ENCODE assay signal across 1 cellular context in the genomic region with DNA sequence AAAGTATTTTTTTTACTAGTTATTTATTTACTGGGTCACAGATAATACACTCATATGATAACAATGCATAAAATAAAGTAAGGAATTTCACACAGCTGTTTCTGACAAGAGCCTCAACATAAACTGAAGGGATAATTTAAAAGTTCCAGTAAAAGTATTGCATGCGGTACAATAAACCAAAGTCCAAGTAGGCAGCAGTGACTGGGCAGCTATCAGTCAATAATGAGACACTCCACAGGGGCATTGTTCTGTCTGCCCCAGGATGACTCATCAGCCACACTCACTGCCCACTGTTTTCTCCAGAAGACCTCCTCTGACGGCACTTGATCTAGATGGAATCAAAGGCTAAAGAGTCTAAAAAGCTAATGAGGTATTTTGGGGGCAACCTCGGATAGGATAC.
TF ChIP-seq lines count a peak whose summit lies in the region.

No MANE protein-coding gene starts in this region.

TF ChIP-seq in K562, 482 proteins besides CTCF, POLR2A, EP300 and RAD21 (continued from another document and continues in another):
- TF ChIP-seq ESRRB (CRISPR knock-in tag; IDR thresholded peaks at IDR 0.05; ENCODE audit: borderline replicate concordance) (no peak), KLF16 (IDR thresholded peaks at IDR 0.05) (no peak), KLF6 (CRISPR knock-in tag; IDR thresholded peaks at IDR 0.05; ENCODE audit: borderline replicate concordance) (no peak), TCF7 (IDR thresholded peaks at IDR 0.05; ENCODE audit: borderline replicate concordance) (no peak), C11orf30 (IDR thresholded peaks at IDR 0.05; ENCODE audit: low read depth) (peak; percentile 9; the same call in 1 of the 2 replicates), ZNF121 (CRISPR knock-in tag; conservative IDR thresholded peaks at IDR 0.05) (no peak), OTX1 (CRISPR knock-in tag; IDR thresholded peaks at IDR 0.05) (no peak), TAF9B (IDR thresholded peaks at IDR 0.05; ENCODE audit: partially characterized antibody) (no peak), GTF2A2 (tag; IDR thresholded peaks at IDR 0.05) (no peak), ZFX (CRISPR knock-in tag; IDR thresholded peaks at IDR 0.05) (no peak), CREM (IDR thresholded peaks at IDR 0.05; ENCODE audit: low read depth) (peak; percentile 19; the same call in 1 of the 2 replicates), SRSF3 (IDR thresholded peaks at IDR 0.05; ENCODE audit: insufficient read depth, low read length) (no peak), HLTF (IDR thresholded peaks at IDR 0.05) (no peak), ZNF584 (CRISPR knock-in tag; IDR thresholded peaks at IDR 0.05; ENCODE audit: low read depth) (peak; percentile 53; the same call in 1 of the 2 replicates), ZNF212 (CRISPR knock-in tag; IDR thresholded peaks at IDR 0.05) (no peak), SAP30 (IDR thresholded peaks at IDR 0.05; ENCODE audit: borderline replicate concordance, insufficient read depth, low read depth, low read length, poor library complexity, severe bottlenecking) (no peak), BDP1 (IDR thresholded peaks at IDR 0.05; ENCODE audit: insufficient read depth, insufficient read length) (no peak), HOMEZ (CRISPR knock-in tag; IDR thresholded peaks at IDR 0.05) (no peak), ZNF184 (CRISPR knock-in tag; IDR thresholded peaks at IDR 0.05) (no peak), ZNF232 (CRISPR knock-in tag; IDR thresholded peaks at IDR 0.05) (no peak), LCOR (CRISPR knock-in tag; IDR thresholded peaks at IDR 0.05) (no peak), NFIX (CRISPR knock-in tag; IDR thresholded peaks at IDR 0.05; ENCODE audit: low read depth) (no peak), TEAD4 (IDR thresholded peaks at IDR 0.05; ENCODE audit: low read length) (no peak), TEAD4 (CRISPR knock-in tag; IDR thresholded peaks at IDR 0.05; ENCODE audit: borderline replicate concordance) (no peak), FOXK1 (CRISPR knock-in tag; IDR thresholded peaks at IDR 0.05; ENCODE audit: borderline replicate concordance) (no peak), POLR2G (IDR thresholded peaks at IDR 0.05; ENCODE audit: low read depth, low read length) (no peak), ELK3 (CRISPR knock-in tag; IDR thresholded peaks at IDR 0.05) (no peak), RCOR1 (IDR thresholded peaks at IDR 0.05; ENCODE audit: borderline replicate concordance in 1 of 2, low read depth in 2 of 2, low read length in 2 of 2) (no peak), STAT5A (IDR thresholded peaks at IDR 0.05; ENCODE audit: borderline replicate concordance, low read length) (no peak), CGGBP1 (CRISPR knock-in tag; IDR thresholded peaks at IDR 0.05) (no peak), PHTF2 (CRISPR knock-in tag; IDR thresholded peaks at IDR 0.05) (no peak), MEF2A (IDR thresholded peaks at IDR 0.05; ENCODE audit: control insufficient read depth, low read depth, low read length) (no peak), NCOA6 (IDR thresholded peaks at IDR 0.05) (no peak), ZBTB2 (IDR thresholded peaks at IDR 0.05) (no peak), IRF2 (CRISPR knock-in tag; IDR thresholded peaks at IDR 0.05) (no peak), CCAR2 (IDR thresholded peaks at IDR 0.05; ENCODE audit: low read depth, low read length) (no peak), MBD2 (IDR thresholded peaks at IDR 0.05; ENCODE audit: borderline replicate concordance, low read depth) (peak; percentile 54; the same call in 1 of the 2 replicates), ZNF143 (CRISPR knock-in tag; IDR thresholded peaks at IDR 0.05) (no peak)
- TF ChIP-seq, protein P1, sequence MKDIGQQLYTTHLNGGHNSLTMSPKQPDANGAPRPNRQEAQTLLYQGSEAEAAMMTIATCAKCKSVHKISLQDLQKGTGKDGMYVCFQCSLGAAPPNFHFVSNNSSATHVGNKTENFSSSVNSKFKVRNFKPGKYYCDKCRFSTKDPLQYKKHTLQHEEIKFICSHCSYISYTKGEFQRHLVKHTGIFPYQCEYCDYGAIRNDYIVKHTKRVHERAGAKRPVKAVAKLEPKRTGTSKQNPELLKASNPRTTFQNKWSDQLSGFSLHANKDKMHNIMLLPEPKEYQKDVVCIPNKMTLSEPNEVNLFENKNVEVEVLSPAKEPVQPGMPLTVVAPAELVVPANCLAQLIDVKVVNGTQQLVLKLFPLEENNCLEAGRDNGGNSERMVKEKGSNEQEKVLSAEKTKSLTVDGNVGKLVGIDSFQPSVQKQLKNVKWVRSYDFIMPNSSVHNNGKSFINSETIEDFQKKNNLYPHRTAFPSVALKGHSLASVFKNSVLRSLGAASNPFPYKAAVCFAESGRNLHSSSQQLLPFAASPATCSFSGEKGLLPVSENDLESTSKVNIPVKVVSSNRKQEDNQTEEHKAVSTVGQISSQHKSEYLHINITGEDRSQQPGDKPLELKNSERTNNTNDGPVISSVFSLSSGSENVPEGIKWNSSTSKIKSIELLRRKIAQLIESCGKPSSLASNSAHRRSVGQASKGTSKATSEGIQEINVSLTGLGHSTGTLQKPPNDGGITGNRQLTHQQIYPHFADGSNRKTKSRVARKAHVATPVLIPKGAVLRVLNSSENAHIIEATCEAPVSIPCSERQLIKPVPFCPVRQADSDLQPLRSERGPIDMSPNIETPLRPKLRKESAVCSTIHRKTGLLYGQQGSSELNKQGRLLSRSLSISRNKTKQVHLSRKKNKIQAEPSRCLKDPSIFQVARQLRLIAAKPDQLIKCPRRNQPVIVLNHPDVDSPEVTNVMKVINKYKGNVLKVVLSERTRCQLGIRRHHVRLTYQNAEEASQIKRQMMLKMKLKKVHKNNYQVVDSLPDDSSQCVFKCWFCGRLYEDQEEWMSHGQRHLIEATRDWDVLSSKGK (CRISPR knock-in tag; IDR thresholded peaks at IDR 0.05) = no peak
- TF ChIP-seq, protein P2, sequence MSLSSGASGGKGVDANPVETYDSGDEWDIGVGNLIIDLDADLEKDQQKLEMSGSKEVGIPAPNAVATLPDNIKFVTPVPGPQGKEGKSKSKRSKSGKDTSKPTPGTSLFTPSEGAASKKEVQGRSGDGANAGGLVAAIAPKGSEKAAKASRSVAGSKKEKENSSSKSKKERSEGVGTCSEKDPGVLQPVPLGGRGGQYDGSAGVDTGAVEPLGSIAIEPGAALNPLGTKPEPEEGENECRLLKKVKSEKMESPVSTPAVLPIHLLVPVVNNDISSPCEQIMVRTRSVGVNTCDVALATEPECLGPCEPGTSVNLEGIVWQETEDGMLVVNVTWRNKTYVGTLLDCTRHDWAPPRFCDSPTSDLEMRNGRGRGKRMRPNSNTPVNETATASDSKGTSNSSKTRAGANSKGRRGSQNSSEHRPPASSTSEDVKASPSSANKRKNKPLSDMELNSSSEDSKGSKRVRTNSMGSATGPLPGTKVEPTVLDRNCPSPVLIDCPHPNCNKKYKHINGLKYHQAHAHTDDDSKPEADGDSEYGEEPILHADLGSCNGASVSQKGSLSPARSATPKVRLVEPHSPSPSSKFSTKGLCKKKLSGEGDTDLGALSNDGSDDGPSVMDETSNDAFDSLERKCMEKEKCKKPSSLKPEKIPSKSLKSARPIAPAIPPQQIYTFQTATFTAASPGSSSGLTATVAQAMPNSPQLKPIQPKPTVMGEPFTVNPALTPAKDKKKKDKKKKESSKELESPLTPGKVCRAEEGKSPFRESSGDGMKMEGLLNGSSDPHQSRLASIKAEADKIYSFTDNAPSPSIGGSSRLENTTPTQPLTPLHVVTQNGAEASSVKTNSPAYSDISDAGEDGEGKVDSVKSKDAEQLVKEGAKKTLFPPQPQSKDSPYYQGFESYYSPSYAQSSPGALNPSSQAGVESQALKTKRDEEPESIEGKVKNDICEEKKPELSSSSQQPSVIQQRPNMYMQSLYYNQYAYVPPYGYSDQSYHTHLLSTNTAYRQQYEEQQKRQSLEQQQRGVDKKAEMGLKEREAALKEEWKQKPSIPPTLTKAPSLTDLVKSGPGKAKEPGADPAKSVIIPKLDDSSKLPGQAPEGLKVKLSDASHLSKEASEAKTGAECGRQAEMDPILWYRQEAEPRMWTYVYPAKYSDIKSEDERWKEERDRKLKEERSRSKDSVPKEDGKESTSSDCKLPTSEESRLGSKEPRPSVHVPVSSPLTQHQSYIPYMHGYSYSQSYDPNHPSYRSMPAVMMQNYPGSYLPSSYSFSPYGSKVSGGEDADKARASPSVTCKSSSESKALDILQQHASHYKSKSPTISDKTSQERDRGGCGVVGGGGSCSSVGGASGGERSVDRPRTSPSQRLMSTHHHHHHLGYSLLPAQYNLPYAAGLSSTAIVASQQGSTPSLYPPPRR (CRISPR knock-in tag; IDR thresholded peaks at IDR 0.05; ENCODE audit: borderline replicate concordance) = no peak
- TF ChIP-seq, protein P3, sequence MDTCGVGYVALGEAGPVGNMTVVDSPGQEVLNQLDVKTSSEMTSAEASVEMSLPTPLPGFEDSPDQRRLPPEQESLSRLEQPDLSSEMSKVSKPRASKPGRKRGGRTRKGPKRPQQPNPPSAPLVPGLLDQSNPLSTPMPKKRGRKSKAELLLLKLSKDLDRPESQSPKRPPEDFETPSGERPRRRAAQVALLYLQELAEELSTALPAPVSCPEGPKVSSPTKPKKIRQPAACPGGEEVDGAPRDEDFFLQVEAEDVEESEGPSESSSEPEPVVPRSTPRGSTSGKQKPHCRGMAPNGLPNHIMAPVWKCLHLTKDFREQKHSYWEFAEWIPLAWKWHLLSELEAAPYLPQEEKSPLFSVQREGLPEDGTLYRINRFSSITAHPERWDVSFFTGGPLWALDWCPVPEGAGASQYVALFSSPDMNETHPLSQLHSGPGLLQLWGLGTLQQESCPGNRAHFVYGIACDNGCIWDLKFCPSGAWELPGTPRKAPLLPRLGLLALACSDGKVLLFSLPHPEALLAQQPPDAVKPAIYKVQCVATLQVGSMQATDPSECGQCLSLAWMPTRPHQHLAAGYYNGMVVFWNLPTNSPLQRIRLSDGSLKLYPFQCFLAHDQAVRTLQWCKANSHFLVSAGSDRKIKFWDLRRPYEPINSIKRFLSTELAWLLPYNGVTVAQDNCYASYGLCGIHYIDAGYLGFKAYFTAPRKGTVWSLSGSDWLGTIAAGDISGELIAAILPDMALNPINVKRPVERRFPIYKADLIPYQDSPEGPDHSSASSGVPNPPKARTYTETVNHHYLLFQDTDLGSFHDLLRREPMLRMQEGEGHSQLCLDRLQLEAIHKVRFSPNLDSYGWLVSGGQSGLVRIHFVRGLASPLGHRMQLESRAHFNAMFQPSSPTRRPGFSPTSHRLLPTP (IDR thresholded peaks at IDR 0.05; ENCODE audit: borderline replicate concordance, extremely low read depth, insufficient read length) = no peak
- TF ChIP-seq, protein P4, sequence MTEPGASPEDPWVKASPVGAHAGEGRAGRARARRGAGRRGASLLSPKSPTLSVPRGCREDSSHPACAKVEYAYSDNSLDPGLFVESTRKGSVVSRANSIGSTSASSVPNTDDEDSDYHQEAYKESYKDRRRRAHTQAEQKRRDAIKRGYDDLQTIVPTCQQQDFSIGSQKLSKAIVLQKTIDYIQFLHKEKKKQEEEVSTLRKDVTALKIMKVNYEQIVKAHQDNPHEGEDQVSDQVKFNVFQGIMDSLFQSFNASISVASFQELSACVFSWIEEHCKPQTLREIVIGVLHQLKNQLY (CRISPR knock-in tag; conservative IDR thresholded peaks at IDR 0.05) = no peak
- TF ChIP-seq, protein P5, sequence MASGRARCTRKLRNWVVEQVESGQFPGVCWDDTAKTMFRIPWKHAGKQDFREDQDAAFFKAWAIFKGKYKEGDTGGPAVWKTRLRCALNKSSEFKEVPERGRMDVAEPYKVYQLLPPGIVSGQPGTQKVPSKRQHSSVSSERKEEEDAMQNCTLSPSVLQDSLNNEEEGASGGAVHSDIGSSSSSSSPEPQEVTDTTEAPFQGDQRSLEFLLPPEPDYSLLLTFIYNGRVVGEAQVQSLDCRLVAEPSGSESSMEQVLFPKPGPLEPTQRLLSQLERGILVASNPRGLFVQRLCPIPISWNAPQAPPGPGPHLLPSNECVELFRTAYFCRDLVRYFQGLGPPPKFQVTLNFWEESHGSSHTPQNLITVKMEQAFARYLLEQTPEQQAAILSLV (tag; IDR thresholded peaks at IDR 0.05) = no peak
- TF ChIP-seq, protein P6, sequence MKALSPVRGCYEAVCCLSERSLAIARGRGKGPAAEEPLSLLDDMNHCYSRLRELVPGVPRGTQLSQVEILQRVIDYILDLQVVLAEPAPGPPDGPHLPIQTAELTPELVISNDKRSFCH (CRISPR knock-in tag; IDR thresholded peaks at IDR 0.05) = no peak
- TF ChIP-seq, protein P6 (tag; IDR thresholded peaks at IDR 0.05) = no peak
